ENCODE assay signal across 15 cellular contexts in genomic region chr9:137494104-137494544, GRCh38. TPM values are rescaled to one million over a fixed set of nuclear protein-coding genes. Genes with fewer than 3 reads are reported as not detected.
DNase-seq lines count a peak whose midpoint lies in the region; ATAC-seq and TF ChIP-seq lines count a peak whose summit lies in the region.
"Had no signal": no experiment of that assay in that cellular context is flagged by ENCODE, and none has a peak within 500 bp of the region (broad histone marks: within the 10 kb centered on the region; RNA-seq: fewer than 3 reads in every experiment).

No MANE protein-coding gene starts in this region.

- H3K27me3 ChIP-seq in heart left ventricle, result no peaks in the 10 kb centered on the region
- H3K27me3 ChIP-seq: esophagus squamous epithelium had no signal

- intact Hi-C loops in heart left ventricle (cut with DNase I), result no loop called here

- H3K9me3 ChIP-seq in heart left ventricle, result no peaks in the 10 kb centered on the region
- H3K9me3 ChIP-seq: A549, esophagus squamous epithelium had no signal

- H3K27ac ChIP-seq in heart left ventricle, result no peak overlapping the region
- H3K27ac ChIP-seq: A549, esophagus squamous epithelium, parathyroid adenoma had no signal

- peak in 3 of 4 donors; percentile 62 to 80 (median 71) for ATAC-seq in heart left ventricle
- ATAC-seq: activated CD8-positive, alpha-beta T cell treated with anti-CD3 and anti-CD28 coated beads for 36 hours had no signal

- H3K4me3 ChIP-seq in heart left ventricle, result no peak overlapping the region
- H3K4me3 ChIP-seq: A549, esophagus squamous epithelium had no signal

- no peak for TF ChIP-seq CTCF in heart left ventricle (IDR thresholded peaks at IDR 0.05)

- H3K4me1 ChIP-seq in heart left ventricle, result peaks cover 0 to 10% (median 0%) of the 10 kb centered on the region in 12 donors
- H3K4me1 ChIP-seq: A549, esophagus squamous epithelium, parathyroid adenoma had no signal

- no peak for TF ChIP-seq POLR2A in heart left ventricle (IDR thresholded peaks at IDR 0.05)

- WGBS in heart left ventricle, 4 donors, result 58 to 63% (median 61%) methylated on average over 10 to 13 of the region's 13 CpGs

- in situ Hi-C loops in ACHN (cut with HindIII; ENCODE audit: low pct_ligation_motif_present, low pct_unique_long_range_greater_than_20kb, low sequenced_read_pairs), result no loop called here

- DNase-seq in SIG-M5 treated with dmso at 0.1 percent for 504 hours (lab: John Stamatoyannopoulos, UW; ENCODE audit: unreplicated experiment) (peak; percentile 16), SIG-M5 (lab: John Stamatoyannopoulos, UW) (no peak), NOMO-1 treated with dmso at 0.1 percent for 144 hours (lab: John Stamatoyannopoulos, UW; ENCODE audit: unreplicated experiment) (peak; percentile 89), heart left ventricle (peak in 2 of 5 donors; percentile 54 to 59), pons (ENCODE audit: low spot score) (peak; percentile 9), occipital lobe (lab: John Stamatoyannopoulos, UW) (no peak), ACHN (no peak), NCI-H748 (lab: John Stamatoyannopoulos, UW; ENCODE audit: unreplicated experiment) (no peak)
- DNase-seq: activated CD8-positive, alpha-beta T cell treated with anti-CD3 and anti-CD28 coated beads for 36 hours; activated gamma-delta T cell treated with Interleukin-2 at 50 U/mL for 16 hours; esophagus squamous epithelium; hippocampal formation; NCI-H187 had no signal

- peaks cover 0 to 10% (median 0%) of the 10 kb centered on the region in 9 donors for H3K36me3 ChIP-seq in heart left ventricle
- H3K36me3 ChIP-seq: esophagus squamous epithelium had no signal

RNA-seq across cellular contexts. Expression of gene NSMF, which starts 35.0 kb away (rescaled TPM):
- 10 to 100 TPM in 8 of 9 donors, 1 to 10 TPM in 1; 7.5 to 21.0 (median 12.6) TPM for total RNA-seq in heart left ventricle
- 10 to 100 TPM; 17.3 to 22.1 TPM for polyA plus RNA-seq in heart left ventricle
- total RNA-seq in occipital lobe, result 35.7 TPM

RNA-seq across cellular contexts. Expression of gene ENTPD8, which starts 53.0 kb away (rescaled TPM):
- total RNA-seq in heart left ventricle, result not detected
- not detected for polyA plus RNA-seq in heart left ventricle
- total RNA-seq in occipital lobe, result 0.16 TPM
- total RNA-seq: activated CD8-positive, alpha-beta T cell treated with anti-CD3 and anti-CD28 coated beads for 36 hours; esophagus squamous epithelium had no signal

RNA-seq across cellular contexts. Expression of gene PNPLA7, which starts 56.1 kb away (rescaled TPM):
- total RNA-seq in heart left ventricle, result 10 to 100 TPM in 1 of 9 donors, 1 to 10 TPM in 8; 4.4 to 10.1 (median 7.6) TPM
- 1 to 10 TPM in 1 of 2 donors, under 1 TPM in 1; 0.78 to 8.8 TPM for polyA plus RNA-seq in heart left ventricle
- 0.94 TPM for total RNA-seq in occipital lobe

RNA-seq across cellular contexts. Expression of gene MRPL41, which starts 57.6 kb away (rescaled TPM):
- total RNA-seq in heart left ventricle, result 100 to 1,000 TPM; 118 to 389 (median 196) TPM
- polyA plus RNA-seq in heart left ventricle, result 100 to 1,000 TPM; 160 to 847 TPM
- 20.0 TPM for total RNA-seq in occipital lobe

Comparison
In these comparisons a context has a peak if more than half of its experiments do, and no peak if none do; other contexts are left out.
1. DNase-seq: peak in SIG-M5 treated with dmso at 0.1 percent for 504 hours (single experiment), NOMO-1 treated with dmso at 0.1 percent for 144 hours (single experiment) and pons (single experiment); none in SIG-M5 (single experiment), occipital lobe (single experiment), ACHN (single experiment) and NCI-H748 (single experiment).